Comparison of ENCODE assay signal across 7 cellular contexts in genomic region chr2:91517846-91518245, GRCh38.
DNase-seq lines count a peak whose midpoint lies in the region; ATAC-seq and TF ChIP-seq lines count a peak whose summit lies in the region.
"Not testable (repeated sequence)": the region's sequence is repeated elsewhere in the genome, so short reads cannot be mapped to it uniquely, and the experiment has no call there.

No MANE protein-coding gene starts in this region.

- not testable (repeated sequence) for TF ChIP-seq CTCF in CD14-positive monocyte (IDR thresholded peaks at IDR 0.05); lung (IDR thresholded peaks at IDR 0.05; ENCODE audit: control extremely low read depth, extremely low read depth); suprapubic skin (IDR thresholded peaks at IDR 0.05)

- H3K27me3 Mint-ChIP-seq in CD14-positive monocyte (ENCODE audit: low read depth in 3 of 3): not testable (repeated sequence)

- DNase-seq in CD14-positive monocyte (ENCODE audit: low spot score) (peak; percentile 40), cardiac septum (ENCODE audit: low spot score) (peak; percentile 57), left lobe of liver (ENCODE audit: low spot score) (peak; percentile 29), lung (ENCODE audit: low spot score) (peak; percentile 25), sciatic nerve (ENCODE audit: low spot score) (peak; percentile 32), suprapubic skin (ENCODE audit: low spot score in 2 of 2) (peak; percentile 21 to 58), ureter (ENCODE audit: low spot score) (peak; percentile 39)

- ATAC-seq in left lobe of liver; lung (ENCODE audit: insufficient read depth, low FRiP score); sciatic nerve: not testable (repeated sequence)

- not testable (repeated sequence) for H3K36me3 Mint-ChIP-seq in CD14-positive monocyte

- H3K9me3 Mint-ChIP-seq in CD14-positive monocyte: peaks cover 0 to 24% (median 13%) of the 10 kb centered on the region in 7 donors

- H3K27ac ChIP-seq in lung (ENCODE audit: low read depth in 1 of 2, low read length in 1 of 2); suprapubic skin: not testable (repeated sequence)

- not testable (repeated sequence) for H3K4me1 ChIP-seq in lung (ENCODE audit: control insufficient read depth in 2 of 2, insufficient read depth in 2 of 2, low read length in 2 of 2); suprapubic skin

- not testable (repeated sequence) for H3K9me3 ChIP-seq in lung (ENCODE audit: control insufficient read depth in 2 of 2, insufficient read depth in 1 of 2, low read length in 1 of 2); suprapubic skin

- 96% methylated on average over 1 of the region's 1 CpG; no CpG with 5 or more reads in 1 of the 2 donors for WGBS in lung, 2 donors
- 60% methylated on average over 1 of the region's 1 CpG for WGBS in suprapubic skin

- not testable (repeated sequence) for TF ChIP-seq EP300 in suprapubic skin (IDR thresholded peaks at IDR 0.05)

- H3K4me3 Mint-ChIP-seq in CD14-positive monocyte: not testable (repeated sequence)

- H3K36me3 ChIP-seq in lung (ENCODE audit: control insufficient read depth in 2 of 2, insufficient read depth in 2 of 2, low read length in 2 of 2); suprapubic skin: not testable (repeated sequence)

- intact Hi-C loops in CD14-positive monocyte (cut with micrococcal nuclease); cardiac septum (cut with DNase I); sciatic nerve (cut with DNase I): not testable (repeated sequence)

- H3K27ac Mint-ChIP-seq in CD14-positive monocyte: not testable (repeated sequence)

- H3K4me3 ChIP-seq in lung, suprapubic skin: not testable (repeated sequence)

- not testable (repeated sequence) for H3K4me1 Mint-ChIP-seq in CD14-positive monocyte

- TF ChIP-seq POLR2A in suprapubic skin (IDR thresholded peaks at IDR 0.05): not testable (repeated sequence)

- not testable (repeated sequence) for H3K27me3 ChIP-seq in lung (ENCODE audit: control insufficient read depth, insufficient read depth); suprapubic skin
